14 cellular contexts compared by ENCODE assay signal in genomic region chr2:175015340-175015739, GRCh38. TPM values are rescaled to one million over a fixed set of nuclear protein-coding genes. Genes with fewer than 3 reads are reported as not detected.
A peak's percentile ranks its signal among the peaks of the same experiment; 100 is the strongest.
DNase-seq lines count a peak whose midpoint lies in the region; ATAC-seq and TF ChIP-seq lines count a peak whose summit lies in the region.
"Had no signal": no experiment of that assay in that cellular context is flagged by ENCODE, and none has a peak within 500 bp of the region (broad histone marks: within the 10 kb centered on the region; RNA-seq: fewer than 3 reads in every experiment).

No MANE protein-coding gene starts in this region.

- H3K27me3 Mint-ChIP-seq in endothelial cell (ENCODE audit: unreplicated experiment): peaks cover 4% of the 10 kb centered on the region

- TF ChIP-seq POLR2A in right lobe of liver (IDR thresholded peaks at IDR 0.05) (no peak), erythroblast (IDR thresholded peaks at IDR 0.05; ENCODE audit: low read length) (no peak)

- ATAC-seq in left ventricle myocardium superior (peak; percentile 39), right lobe of liver (peak; percentile 33 to 65 (median 45)), HG03520 (IDR thresholded peaks at IDR 0.05; ENCODE audit: unreplicated experiment) (no peak)

- H3K27ac ChIP-seq in right atrium auricular region (no peak overlapping the region), right lobe of liver (no peak overlapping the region)

- WGBS in right lobe of liver (ENCODE audit: insufficient coverage, low coverage, low lambda C conversion rate, missing lambda C conversion rate): 78% methylated on average over 3 of the region's 3 CpGs

- no peaks in the 10 kb centered on the region for H3K9me3 Mint-ChIP-seq in endothelial cell (ENCODE audit: unreplicated experiment)
- H3K9me3 Mint-ChIP-seq: HFFc6 had no signal

- peaks cover 44% of the 10 kb centered on the region for H3K4me1 Mint-ChIP-seq in endothelial cell (ENCODE audit: unreplicated experiment)
- H3K4me1 Mint-ChIP-seq: B cell had no signal

- H3K36me3 ChIP-seq in right atrium auricular region: no peaks in the 10 kb centered on the region
- no peaks in the 10 kb centered on the region for H3K36me3 ChIP-seq in right lobe of liver

- no peak overlapping the region for H3K4me3 Mint-ChIP-seq in endothelial cell (ENCODE audit: unreplicated experiment)
- H3K4me3 Mint-ChIP-seq: B cell; CD4-positive, alpha-beta T cell; HFFc6 had no signal

- no peak overlapping the region for H3K4me3 ChIP-seq in right atrium auricular region
- H3K4me3 ChIP-seq in right lobe of liver: no peak overlapping the region

- H3K9me3 ChIP-seq in right atrium auricular region (no peaks in the 10 kb centered on the region), right lobe of liver (no peaks in the 10 kb centered on the region)

- TF ChIP-seq CTCF in right atrium auricular region (IDR thresholded peaks at IDR 0.05) (no peak), endothelial cell (IDR thresholded peaks at IDR 0.05; ENCODE audit: unreplicated experiment) (no peak), right lobe of liver (IDR thresholded peaks at IDR 0.05) (no peak)

- H3K4me1 ChIP-seq in right atrium auricular region: no peaks in the 10 kb centered on the region
- no peaks in the 10 kb centered on the region for H3K4me1 ChIP-seq in right lobe of liver

- H3K27me3 ChIP-seq in right atrium auricular region (no peaks in the 10 kb centered on the region), right lobe of liver (no peaks in the 10 kb centered on the region)

- DNase-seq in left ventricle myocardium superior (no peak), right atrium auricular region (ENCODE audit: low spot score) (no peak), endothelial cell (ENCODE audit: low spot score) (no peak), right lobe of liver (no peak), NCI-H1694 treated with DMSO at 0.1 percent for 48 hours (lab: John Stamatoyannopoulos, UW) (no peak), erythroblast (lab: John Stamatoyannopoulos, UW) (no peak)
- DNase-seq: C1 segment of cervical spinal cord; Calu3; CD4-positive, alpha-beta T cell; DMS 273 treated with DMSO at 0.1 percent for 48 hours; HCEC 1CT; HFFc6 had no signal

- peaks cover 4% of the 10 kb centered on the region for H3K36me3 Mint-ChIP-seq in endothelial cell (ENCODE audit: low read depth, unreplicated experiment)

- peak overlapping the region; percentile 99 for H3K27ac Mint-ChIP-seq in endothelial cell (ENCODE audit: unreplicated experiment)
- H3K27ac Mint-ChIP-seq: B cell; CD4-positive, alpha-beta T cell; HFFc6 had no signal

- intact Hi-C loops in left ventricle myocardium superior (cut with micrococcal nuclease): no loop called here
- intact Hi-C loops in right lobe of liver (cut with DNase I): no loop called here

RNA-seq across cellular contexts. Expression of gene CHN1, which starts 10.2 kb away (rescaled TPM):
- total RNA-seq in left ventricle myocardium superior: 16.6 TPM
- total RNA-seq in right atrium auricular region: 1 to 10 TPM; 4.1 to 9.3 TPM
- 26.3 TPM for total RNA-seq in endothelial cell (ENCODE audit: unreplicated experiment)
- 1 to 10 TPM; 1.0 to 2.8 (median 1.4) TPM for total RNA-seq in right lobe of liver
